Comparison of ENCODE assay signal across 1 cellular context in genomic region chr10:104090597-104090996, GRCh38.
TF ChIP-seq lines count a peak whose summit lies in the region.

No MANE protein-coding gene starts in this region.

TF ChIP-seq in H1, 55 proteins besides CTCF, POLR2A, EP300 and RAD21:
- TF ChIP-seq FOSL1 (IDR thresholded peaks at IDR 0.05; ENCODE audit: insufficient read depth, low read depth, low read length) (no peak), TCF12 (IDR thresholded peaks at IDR 0.05; ENCODE audit: low read depth, low read length) (no peak), YY1 (IDR thresholded peaks at IDR 0.05; ENCODE audit: low read depth, low read length) (no peak), TEAD4 (IDR thresholded peaks at IDR 0.05; ENCODE audit: low read depth, low read length) (no peak), JUN (IDR thresholded peaks at IDR 0.05; ENCODE audit: low read depth, low read length) (no peak), SP1 (IDR thresholded peaks at IDR 0.05; ENCODE audit: low read depth, low read length) (no peak), TBP (IDR thresholded peaks at IDR 0.05; ENCODE audit: low read depth, low read length) (no peak), ZNF274 (IDR thresholded peaks at IDR 0.05; ENCODE audit: borderline replicate concordance, extremely low read depth, low read length) (no peak), NRF1 (IDR thresholded peaks at IDR 0.05; ENCODE audit: low read depth, low read length) (no peak), CBX8 (IDR thresholded peaks at IDR 0.05; ENCODE audit: borderline replicate concordance, low read depth, low read length) (no peak), POLR2AphosphoS5 (IDR thresholded peaks at IDR 0.05; ENCODE audit: low read depth, low read length) (no peak), GABPA (IDR thresholded peaks at IDR 0.05; ENCODE audit: borderline replicate concordance, insufficient read depth, low read length) (no peak), E2F6 (IDR thresholded peaks at IDR 0.05) (no peak), BRCA1 (IDR thresholded peaks at IDR 0.05; ENCODE audit: low read depth, low read length) (no peak), KDM5A (IDR thresholded peaks at IDR 0.05; ENCODE audit: low read length) (no peak), HDAC2 (IDR thresholded peaks at IDR 0.05; ENCODE audit: borderline replicate concordance in 1 of 2, low read depth in 2 of 2, low read length in 2 of 2) (no peak), CBX5 (IDR thresholded peaks at IDR 0.05; ENCODE audit: low read depth, low read length) (no peak), CREB1 (IDR thresholded peaks at IDR 0.05) (no peak), CHD7 (IDR thresholded peaks at IDR 0.05; ENCODE audit: insufficient replicate concordance, low read length) (no peak)
